In genomic region chr1:210358511-210359148, GRCh38 we compare ENCODE assay signal across 11 cellular contexts.
"Had no signal": no experiment of that assay in that cellular context is flagged by ENCODE, and none has a peak within 500 bp of the region (broad histone marks: within the 10 kb centered on the region; RNA-seq: fewer than 3 reads in every experiment).

No MANE protein-coding gene starts in this region.

- H3K27me3 ChIP-seq: heart left ventricle, transverse colon had no signal

- H3K27ac ChIP-seq: heart left ventricle, parathyroid adenoma, skin epidermis, transverse colon had no signal

- DNase-seq: activated CD4-positive, alpha-beta memory T cell treated with anti-CD3 and anti-CD28 coated beads, Interleukin-2, amount 10 ng/mL, durations not matched to agents 7 days and 5 days; activated CD4-positive, alpha-beta T cell treated with anti-CD3 and anti-CD28 coated beads for 1 hour; activated T-cell treated with anti-CD3 and anti-CD28 coated beads, Interleukin-2, amount 50 U/mL, for 72 hours; aorta; heart left ventricle; transverse colon had no signal

- H3K9ac ChIP-seq: parathyroid adenoma had no signal

- H3K36me3 ChIP-seq: heart left ventricle, transverse colon had no signal

- H3K4me3 ChIP-seq: heart left ventricle, skin epidermis, transverse colon had no signal

- H3K4me1 ChIP-seq: parathyroid adenoma had no signal

- H2AFZ ChIP-seq: parathyroid adenoma had no signal

- ATAC-seq: activated T-cell treated with anti-CD3 and anti-CD28 coated beads, Interleukin-2, amount 50 U/mL, for 72 hours; heart left ventricle; stimulated activated effector memory CD8-positive, alpha-beta T cell treated with anti-CD3 and anti-CD28 coated beads, Interleukin-12 subunit alpha, Interleukin-12 subunit beta, amount 100 ng/mL, for 72 hours had no signal

- H3K9me3 ChIP-seq: heart left ventricle, transverse colon had no signal

- H3K79me2 ChIP-seq: parathyroid adenoma had no signal

- FAIRE-seq: bronchial epithelial cell, frontal cortex had no signal
